8 cellular contexts compared by ENCODE assay signal in the genomic region with DNA sequence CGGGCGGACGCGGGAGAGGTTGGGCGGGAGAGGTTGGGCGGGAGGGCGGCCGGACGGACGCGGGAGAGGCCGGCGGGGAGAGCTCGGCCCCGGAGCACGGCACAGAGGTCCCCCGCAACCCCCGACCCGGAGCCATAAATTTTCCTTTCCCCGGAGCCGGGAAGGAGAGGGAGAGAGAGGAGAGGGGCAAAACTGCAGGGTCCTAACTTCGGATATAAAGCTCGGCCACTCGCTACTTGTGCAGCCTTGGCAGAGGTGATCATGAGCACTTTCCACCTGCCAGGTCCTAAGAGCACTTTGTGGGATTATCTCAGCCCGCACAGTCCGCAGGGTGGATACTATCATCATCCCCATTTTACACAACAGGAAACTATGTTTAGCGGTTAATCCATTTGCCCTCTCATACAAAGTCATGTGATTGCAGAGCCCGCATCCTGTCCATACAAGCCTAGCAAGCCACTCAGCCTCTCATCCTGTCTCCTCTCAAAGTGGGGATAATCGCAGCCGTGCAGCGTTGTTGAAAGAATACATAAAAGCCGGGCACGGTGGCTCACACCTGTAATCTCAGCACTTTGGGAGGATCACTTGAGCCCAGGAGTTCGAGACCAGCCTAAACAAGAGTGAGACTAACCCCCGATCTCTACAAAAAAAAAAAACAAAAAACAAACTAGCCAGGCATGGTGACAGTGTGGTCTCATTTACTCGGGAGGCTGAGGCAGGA. TPM values are rescaled to one million over a fixed set of nuclear protein-coding genes. Genes with fewer than 3 reads are reported as not detected.
DNase-seq lines count a peak whose midpoint lies in the region; ATAC-seq and TF ChIP-seq lines count a peak whose summit lies in the region.

No MANE protein-coding gene starts in this region.

- peak; percentile 28 for ATAC-seq in activated CD8-positive, alpha-beta T cell treated with anti-CD3 and anti-CD28 coated beads, Interleukin-2, amount 10 ng/mL, durations not matched to agents 7 days and 5 days
- ATAC-seq in natural killer cell treated with Interleukin-12 subunit alpha and Interleukin-12 subunit beta and Interleukin-15 and Interleukin-18, amount 100 ng/mL, for 72 hours, result peak; percentile 16 to 75
- no peak for ATAC-seq in upper lobe of left lung (ENCODE audit: low FRiP score in 2 of 2)

- TF ChIP-seq CTCF in upper lobe of left lung (IDR thresholded peaks at IDR 0.05), result no peak

- H3K36me3 ChIP-seq in upper lobe of left lung, result no peaks in the 10 kb centered on the region

- H3K27ac Mint-ChIP-seq in activated CD8-positive, alpha-beta T cell treated with anti-CD3 and anti-CD28 coated beads, Interleukin-2, amount 10 ng/mL, durations not matched to agents 7 days and 5 days, result peak overlapping the region; percentile 97
- H3K27ac Mint-ChIP-seq in natural killer cell treated with Interleukin-12 subunit alpha and Interleukin-12 subunit beta and Interleukin-15 and Interleukin-18, amount 100 ng/mL, for 72 hours, result peak overlapping the region; percentile 76 to 83

- TF ChIP-seq POLR2A in upper lobe of left lung (IDR thresholded peaks at IDR 0.05), result peak in 3 of 4 donors; percentile 29 to 53 (median 39)

- WGBS in upper lobe of left lung, 2 donors, result 17 to 21% methylated on average over 15 to 20 of the region's 36 CpGs

- peak overlapping the region; percentile 98 for H3K27ac ChIP-seq in epithelial cell of prostate
- H3K27ac ChIP-seq in upper lobe of left lung, result peak overlapping the region; percentile 54 to 90 (median 87)

- peaks cover 43% of the 10 kb centered on the region for H3K4me1 Mint-ChIP-seq in activated CD8-positive, alpha-beta T cell treated with anti-CD3 and anti-CD28 coated beads, Interleukin-2, amount 10 ng/mL, durations not matched to agents 7 days and 5 days (ENCODE audit: low read depth)
- H3K4me1 Mint-ChIP-seq in natural killer cell treated with Interleukin-12 subunit alpha and Interleukin-12 subunit beta and Interleukin-15 and Interleukin-18, amount 100 ng/mL, for 72 hours (ENCODE audit: low read depth in 2 of 2), result peaks cover 15 to 16% of the 10 kb centered on the region in 2 donors

- H3K27me3 ChIP-seq in upper lobe of left lung, result no peaks in the 10 kb centered on the region

- H3K9me3 ChIP-seq in upper lobe of left lung, result no peaks in the 10 kb centered on the region

- CTCF ChIA-PET in activated CD8-positive, alpha-beta T cell treated with anti-CD3 and anti-CD28 coated beads, Interleukin-2, amount 10 ng/mL, durations not matched to agents 7 days and 5 days (lab: Charles Lee), result no interaction called here

- no peaks in the 10 kb centered on the region for H3K27me3 Mint-ChIP-seq in activated CD8-positive, alpha-beta T cell treated with anti-CD3 and anti-CD28 coated beads, Interleukin-2, amount 10 ng/mL, durations not matched to agents 7 days and 5 days (ENCODE audit: low read depth)
- H3K27me3 Mint-ChIP-seq in natural killer cell treated with Interleukin-12 subunit alpha and Interleukin-12 subunit beta and Interleukin-15 and Interleukin-18, amount 100 ng/mL, for 72 hours, result no peaks in the 10 kb centered on the region

- H3K36me3 Mint-ChIP-seq in activated CD8-positive, alpha-beta T cell treated with anti-CD3 and anti-CD28 coated beads, Interleukin-2, amount 10 ng/mL, durations not matched to agents 7 days and 5 days (ENCODE audit: low read depth), result peaks cover 27% of the 10 kb centered on the region
- H3K36me3 Mint-ChIP-seq in natural killer cell treated with Interleukin-12 subunit alpha and Interleukin-12 subunit beta and Interleukin-15 and Interleukin-18, amount 100 ng/mL, for 72 hours, result no peaks in the 10 kb centered on the region

- H3K4me3 Mint-ChIP-seq in activated CD8-positive, alpha-beta T cell treated with anti-CD3 and anti-CD28 coated beads, Interleukin-2, amount 10 ng/mL, durations not matched to agents 7 days and 5 days, result peak overlapping the region; percentile 80
- peak overlapping the region; percentile 83 for H3K4me3 Mint-ChIP-seq in natural killer cell treated with Interleukin-12 subunit alpha and Interleukin-12 subunit beta and Interleukin-15 and Interleukin-18, amount 100 ng/mL, for 72 hours

- H3K9me3 Mint-ChIP-seq in activated CD8-positive, alpha-beta T cell treated with anti-CD3 and anti-CD28 coated beads, Interleukin-2, amount 10 ng/mL, durations not matched to agents 7 days and 5 days (ENCODE audit: insufficient read depth), result no peaks in the 10 kb centered on the region
- H3K9me3 Mint-ChIP-seq in natural killer cell treated with Interleukin-12 subunit alpha and Interleukin-12 subunit beta and Interleukin-15 and Interleukin-18, amount 100 ng/mL, for 72 hours, result no peaks in the 10 kb centered on the region

- POLR2A ChIA-PET in activated CD8-positive, alpha-beta T cell treated with anti-CD3 and anti-CD28 coated beads, Interleukin-2, amount 10 ng/mL, durations not matched to agents 7 days and 5 days (lab: Charles Lee), result interaction anchor here (0.6 to 4.7 kb wide), 4 partner anchors 9 to 171 kb away, joined by 3 to 71 read pairs (median 6); a partner anchor contains a TSS

- H3K4me1 ChIP-seq in upper lobe of left lung, result peaks cover 12 to 23% (median 18%) of the 10 kb centered on the region in 4 donors

- H3K4me3 ChIP-seq in upper lobe of left lung, result peak overlapping the region; percentile 40 to 63 (median 57)

- DNase-seq in activated gamma-delta T cell treated with Interleukin-2 at 50 U/mL for 16 hours, result peak; percentile 33
- no peak for DNase-seq in activated gamma-delta T cell (lab: John Stamatoyannopoulos, UW)
- DNase-seq in NCI-H526 treated with DMSO at 0.1 percent for 48 hours (lab: John Stamatoyannopoulos, UW), result peak; percentile 53
- DNase-seq in activated CD8-positive, alpha-beta T cell treated with anti-CD3 and anti-CD28 coated beads, Interleukin-2, amount 10 ng/mL, durations not matched to agents 7 days and 5 days, result peak; percentile 84
- no peak for DNase-seq in epithelial cell of prostate (ENCODE audit: low read depth, low spot score)
- peak; percentile 66 for DNase-seq in natural killer cell treated with Interleukin-12 subunit alpha and Interleukin-12 subunit beta and Interleukin-15 and Interleukin-18, amount 100 ng/mL, for 72 hours (ENCODE audit: low spot score)
- peak; percentile 42 to 87 for DNase-seq in upper lobe of left lung
- DNase-seq in COLO829 (ENCODE audit: low spot score), result no peak

- TF ChIP-seq EP300 in upper lobe of left lung (IDR thresholded peaks at IDR 0.05), result no peak

RNA-seq across cellular contexts. Expression of a gene that starts 0.8 kb away (rescaled TPM):
- 10 to 100 TPM; 32.9 to 33.7 TPM for total RNA-seq in activated CD8-positive, alpha-beta T cell treated with anti-CD3 and anti-CD28 coated beads, Interleukin-2, amount 10 ng/mL, durations not matched to agents 7 days and 5 days
- 10 to 100 TPM; 17.9 to 36.4 TPM for total RNA-seq in natural killer cell treated with Interleukin-12 subunit alpha and Interleukin-12 subunit beta and Interleukin-15 and Interleukin-18, amount 100 ng/mL, for 72 hours
- total RNA-seq in upper lobe of left lung, result 10 to 100 TPM; 16.0 to 29.3 (median 22.2) TPM

RNA-seq across cellular contexts. Expression of a gene that starts 8.9 kb away (rescaled TPM):
- 100 to 1,000 TPM; 125 to 143 TPM for total RNA-seq in activated CD8-positive, alpha-beta T cell treated with anti-CD3 and anti-CD28 coated beads, Interleukin-2, amount 10 ng/mL, durations not matched to agents 7 days and 5 days
- total RNA-seq in natural killer cell treated with Interleukin-12 subunit alpha and Interleukin-12 subunit beta and Interleukin-15 and Interleukin-18, amount 100 ng/mL, for 72 hours, result 100 to 1,000 TPM; 147 to 161 TPM
- 100 to 1,000 TPM in 3 of 6 donors, 10 to 100 TPM in 3; 55.1 to 132 (median 92.3) TPM for total RNA-seq in upper lobe of left lung

Comparison
In these comparisons a context has a peak if more than half of its experiments do, and no peak if none do; other contexts are left out.
1. DNase-seq: peak in activated gamma-delta T cell treated with Interleukin-2 at 50 U/mL for 16 hours (single experiment), NCI-H526 treated with DMSO at 0.1 percent for 48 hours (single experiment), activated CD8-positive, alpha-beta T cell treated with anti-CD3 and anti-CD28 coated beads, Interleukin-2, amount 10 ng/mL, durations not matched to agents 7 days and 5 days (single experiment), natural killer cell treated with Interleukin-12 subunit alpha and Interleukin-12 subunit beta and Interleukin-15 and Interleukin-18, amount 100 ng/mL, for 72 hours (single experiment) and upper lobe of left lung (2 of 2); none in activated gamma-delta T cell (single experiment), epithelial cell of prostate (single experiment) and COLO829 (single experiment).
2. ATAC-seq: peak in activated CD8-positive, alpha-beta T cell treated with anti-CD3 and anti-CD28 coated beads, Interleukin-2, amount 10 ng/mL, durations not matched to agents 7 days and 5 days (single experiment) and natural killer cell treated with Interleukin-12 subunit alpha and Interleukin-12 subunit beta and Interleukin-15 and Interleukin-18, amount 100 ng/mL, for 72 hours (2 of 2); none in upper lobe of left lung (0 of 2).